ENCODE assay signal across 1 cellular context in the genomic region with DNA sequence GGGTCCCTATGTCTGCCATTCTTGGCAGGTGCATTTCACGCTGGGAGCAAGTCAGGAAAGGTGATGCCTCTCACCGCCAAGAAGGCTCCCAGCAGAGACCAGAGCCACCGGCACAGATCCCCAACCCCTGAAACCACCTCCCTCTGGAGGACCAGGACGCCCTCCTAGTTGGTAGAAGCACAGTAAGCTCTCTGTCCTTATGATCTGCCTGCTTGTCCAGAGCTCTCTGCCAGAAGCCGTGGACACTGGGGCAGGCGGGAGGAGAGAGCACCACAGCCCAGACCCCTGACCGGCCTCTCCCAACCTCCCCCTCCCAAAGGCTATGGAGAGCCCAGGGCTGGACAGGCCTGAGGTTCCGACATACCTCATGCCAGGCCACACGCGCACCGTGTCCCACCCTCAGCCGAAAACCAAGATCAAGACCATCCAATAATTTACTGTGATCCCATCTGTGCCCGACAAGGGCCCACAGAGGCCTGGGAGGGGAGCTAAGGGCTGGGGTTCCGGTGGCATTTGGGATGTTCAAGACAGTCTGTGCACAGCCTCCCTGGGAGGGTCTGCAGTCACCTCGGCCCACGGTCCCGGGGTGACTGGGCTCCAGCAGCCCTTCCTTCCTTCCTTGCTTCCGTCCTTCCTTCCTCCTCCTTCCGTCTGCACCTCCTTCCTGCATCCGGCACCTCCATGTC.
TF ChIP-seq lines count a peak whose summit lies in the region.

No MANE protein-coding gene starts in this region.

TF ChIP-seq in IMR-90, 13 proteins besides CTCF, POLR2A, EP300 and RAD21:
- no peak for TF ChIP-seq FOS (IDR thresholded peaks at IDR 0.05; ENCODE audit: low read depth, low read length)
- TF ChIP-seq RCOR1 (IDR thresholded peaks at IDR 0.05; ENCODE audit: insufficient replicate concordance, low read length) = no peak
- no peak for TF ChIP-seq SMC3 (IDR thresholded peaks at IDR 0.05; ENCODE audit: low read depth, low read length)
- no peak for TF ChIP-seq MXI1 (IDR thresholded peaks at IDR 0.05; ENCODE audit: borderline replicate concordance, low read depth, low read length)
- no peak for TF ChIP-seq RFX5 (IDR thresholded peaks at IDR 0.05; ENCODE audit: low read depth, low read length)
- TF ChIP-seq MAZ (IDR thresholded peaks at IDR 0.05; ENCODE audit: borderline replicate concordance, low read depth, low read length) = no peak
- TF ChIP-seq NFE2L2 (IDR thresholded peaks at IDR 0.05; ENCODE audit: low read depth, low read length) = no peak
- TF ChIP-seq MAFK (IDR thresholded peaks at IDR 0.05; ENCODE audit: low read depth, low read length) = no peak
- TF ChIP-seq CHD1 (IDR thresholded peaks at IDR 0.05; ENCODE audit: low read depth, low read length) = no peak
- no peak for TF ChIP-seq BHLHE40 (IDR thresholded peaks at IDR 0.05; ENCODE audit: low read depth, low read length)
- TF ChIP-seq CEBPB (IDR thresholded peaks at IDR 0.05; ENCODE audit: low read depth, low read length) = no peak
- TF ChIP-seq, protein P1, sequence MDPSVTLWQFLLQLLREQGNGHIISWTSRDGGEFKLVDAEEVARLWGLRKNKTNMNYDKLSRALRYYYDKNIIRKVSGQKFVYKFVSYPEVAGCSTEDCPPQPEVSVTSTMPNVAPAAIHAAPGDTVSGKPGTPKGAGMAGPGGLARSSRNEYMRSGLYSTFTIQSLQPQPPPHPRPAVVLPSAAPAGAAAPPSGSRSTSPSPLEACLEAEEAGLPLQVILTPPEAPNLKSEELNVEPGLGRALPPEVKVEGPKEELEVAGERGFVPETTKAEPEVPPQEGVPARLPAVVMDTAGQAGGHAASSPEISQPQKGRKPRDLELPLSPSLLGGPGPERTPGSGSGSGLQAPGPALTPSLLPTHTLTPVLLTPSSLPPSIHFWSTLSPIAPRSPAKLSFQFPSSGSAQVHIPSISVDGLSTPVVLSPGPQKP (IDR thresholded peaks at IDR 0.05; ENCODE audit: borderline replicate concordance, low read depth, low read length) = no peak
- TF ChIP-seq, protein P2, sequence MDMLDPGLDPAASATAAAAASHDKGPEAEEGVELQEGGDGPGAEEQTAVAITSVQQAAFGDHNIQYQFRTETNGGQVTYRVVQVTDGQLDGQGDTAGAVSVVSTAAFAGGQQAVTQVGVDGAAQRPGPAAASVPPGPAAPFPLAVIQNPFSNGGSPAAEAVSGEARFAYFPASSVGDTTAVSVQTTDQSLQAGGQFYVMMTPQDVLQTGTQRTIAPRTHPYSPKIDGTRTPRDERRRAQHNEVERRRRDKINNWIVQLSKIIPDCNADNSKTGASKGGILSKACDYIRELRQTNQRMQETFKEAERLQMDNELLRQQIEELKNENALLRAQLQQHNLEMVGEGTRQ (IDR thresholded peaks at IDR 0.05; ENCODE audit: low read depth, low read length) = no peak
